Comparison of ENCODE assay signal across 8 cellular contexts in the genomic region with DNA sequence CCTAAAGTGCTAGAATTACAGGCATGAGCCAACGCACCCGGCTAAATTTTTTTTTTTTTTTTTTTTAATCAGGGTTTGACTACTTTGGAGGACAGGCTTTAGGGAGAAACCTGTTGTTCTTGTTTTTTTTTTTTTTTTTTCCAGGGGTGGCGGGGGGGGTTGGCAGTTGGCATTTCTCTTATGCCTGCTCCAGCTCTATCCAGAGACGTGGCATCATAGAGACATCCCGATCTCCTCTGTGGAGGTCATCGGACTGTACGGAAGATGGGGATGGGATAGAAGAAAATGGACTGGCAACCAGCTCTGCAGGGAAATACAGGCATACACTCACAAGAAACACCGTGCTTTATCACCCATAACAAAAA.
DNase-seq lines count a peak whose midpoint lies in the region; ATAC-seq and TF ChIP-seq lines count a peak whose summit lies in the region.

No MANE protein-coding gene starts in this region.

- in situ Hi-C loops in gastrocnemius medialis (cut with MboI; ENCODE audit: low sequenced_read_pairs in 4 of 4), result no loop called here

- H3K4me2 ChIP-seq in DND-41 (ENCODE audit: insufficient read depth, low read length) (peak overlapping the region; percentile 86), fibroblast of lung (ENCODE audit: extremely low read depth, insufficient read depth, low read length) (peak overlapping the region; percentile 83), GM23338 (no peak overlapping the region)

- H3K27ac Mint-ChIP-seq in T-cell (peak overlapping the region; percentile 15 to 52), GM23338 (no peak overlapping the region)

- H3K4me3 Mint-ChIP-seq in T-cell, result peak overlapping the region; percentile 70 to 76 (median 73)
- H3K4me3 Mint-ChIP-seq in GM23338, result no peak overlapping the region

- H3F3A ChIP-seq in GM23338 (replicated peaks; ENCODE audit: low read depth), result no peaks in the 10 kb centered on the region

- no peak for TF ChIP-seq POLR2A in gastrocnemius medialis (IDR thresholded peaks at IDR 0.05)

- peaks cover 40% of the 10 kb centered on the region for H3K4me1 ChIP-seq in DND-41 (ENCODE audit: insufficient read depth, low read length)
- peaks cover 33% of the 10 kb centered on the region for H3K4me1 ChIP-seq in fibroblast of lung (ENCODE audit: control insufficient read depth, extremely low read depth, insufficient read depth, low read length)
- peaks cover 14 to 15% of the 10 kb centered on the region in 2 donors for H3K4me1 ChIP-seq in gastrocnemius medialis
- H3K4me1 ChIP-seq in GM23338 (ENCODE audit: insufficient read depth), result no peaks in the 10 kb centered on the region; the same call in 1 of the 2 replicates

- H3K79me2 ChIP-seq in DND-41 (ENCODE audit: insufficient read depth, low read length), result no peaks in the 10 kb centered on the region
- no peaks in the 10 kb centered on the region for H3K79me2 ChIP-seq in fibroblast of lung (ENCODE audit: control insufficient read depth, insufficient read depth, low read length)
- no peaks in the 10 kb centered on the region for H3K79me2 ChIP-seq in GM23338 (replicated peaks; ENCODE audit: insufficient read depth)

- H3K27ac ChIP-seq in DND-41 (ENCODE audit: low read length), result peak overlapping the region; percentile 85
- peak overlapping the region; percentile 77 for H3K27ac ChIP-seq in fibroblast of lung (ENCODE audit: insufficient read depth, low read length)
- H3K27ac ChIP-seq in gastrocnemius medialis, result peak overlapping the region in 2 of 4 donors; percentile 8 to 35
- H3K27ac ChIP-seq in GM23338 (ENCODE audit: low read depth), result no peak overlapping the region

- peaks cover 0 to 5% (median 5%) of the 10 kb centered on the region in 3 donors for H3K9me3 Mint-ChIP-seq in T-cell
- H3K9me3 Mint-ChIP-seq in GM23338, result no peaks in the 10 kb centered on the region; the same call in 2 of the 3 replicates

- intact Hi-C loops in gastrocnemius medialis (cut with DNase I; ENCODE audit: low total_unique reads), result no loop called here

- no peaks in the 10 kb centered on the region for H3K36me3 Mint-ChIP-seq in T-cell
- peaks cover 3% of the 10 kb centered on the region; the same call in 2 of the 3 replicates for H3K36me3 Mint-ChIP-seq in GM23338 (ENCODE audit: low read depth)

- H3K4me1 Mint-ChIP-seq in T-cell (peaks cover 15 to 25% (median 21%) of the 10 kb centered on the region in 3 donors), GM23338 (peaks cover 16% of the 10 kb centered on the region; the same call in 2 of the 3 replicates)

- H2AFZ ChIP-seq in DND-41 (ENCODE audit: low read depth, low read length) (peak overlapping the region; percentile 50), fibroblast of lung (ENCODE audit: low read length) (no peak overlapping the region), GM23338 (no peak overlapping the region)

- H3K27me3 ChIP-seq in DND-41 (ENCODE audit: insufficient read depth, low read length, poor library complexity) (no peaks in the 10 kb centered on the region), fibroblast of lung (ENCODE audit: control insufficient read depth, insufficient read depth, low read length) (no peaks in the 10 kb centered on the region), gastrocnemius medialis (no peaks in the 10 kb centered on the region), GM23338 (ENCODE audit: insufficient read depth) (no peaks in the 10 kb centered on the region)

- ATAC-seq in DND-41 (ENCODE audit: insufficient read depth, low read depth) (no peak), T-cell (replicated peaks in 1 of 4) (no peak), gastrocnemius medialis (no peak), GM18867 (IDR thresholded peaks at IDR 0.05; ENCODE audit: unreplicated experiment) (no peak), GM23338 (no peak)

- TF ChIP-seq CTCF in DND-41 (IDR thresholded peaks at IDR 0.05; ENCODE audit: borderline replicate concordance, extremely low read depth, low read length, poor library complexity, severe bottlenecking) (no peak), fibroblast of lung (conservative IDR thresholded peaks at IDR 0.05 in 1 of 2, IDR thresholded peaks at IDR 0.05 in 1 of 2; ENCODE audit: low read depth in 1 of 2, low read length in 2 of 2) (no peak), gastrocnemius medialis (IDR thresholded peaks at IDR 0.05 in 4 of 5, conservative IDR thresholded peaks at IDR 0.05 in 1 of 5) (no peak), GM23338 (conservative IDR thresholded peaks at IDR 0.05; ENCODE audit: low read depth in 2 of 2) (no peak)

- H3K9ac ChIP-seq in DND-41 (ENCODE audit: low read depth, low read length) (peak overlapping the region; percentile 43), fibroblast of lung (ENCODE audit: insufficient read depth, low read length) (no peak overlapping the region)

- POLR2A ChIA-PET in T-cell (lab: Charles Lee), result no interaction called here

- H3K4me3 ChIP-seq in DND-41 (ENCODE audit: low read depth in 1 of 2, low read length in 2 of 2) (peak overlapping the region; percentile 6 to 55; a peak in 3 of 4 replicates), fibroblast of lung (replicated peaks in 1 of 4; ENCODE audit: control extremely low read depth in 1 of 4, insufficient read depth in 1 of 4, low read depth in 3 of 4, low read length in 4 of 4) (peak overlapping the region in 2 of 4 experiments; percentile 41 to 46), gastrocnemius medialis (peak overlapping the region; percentile 33 to 57 (median 44)), GM23338 (no peak overlapping the region)

- DNase-seq in DND-41, result no peak
- no peak for DNase-seq in T-cell
- no peak for DNase-seq in fibroblast of lung (ENCODE audit: low read depth in 2 of 2)
- DNase-seq in gastrocnemius medialis, result no peak
- DNase-seq in GM23338 (ENCODE audit: low spot score), result no peak
- DNase-seq in NCI-H2196 (lab: John Stamatoyannopoulos, UW; ENCODE audit: unreplicated experiment), result no peak
- DNase-seq in HCEC 1CT, result no peak

- H3K27me3 Mint-ChIP-seq in T-cell, result peaks cover 0 to 8% of the 10 kb centered on the region in 2 donors
- peaks cover 3% of the 10 kb centered on the region for H3K27me3 Mint-ChIP-seq in GM23338 (ENCODE audit: insufficient read depth, low read depth, poor library complexity)

- H3K36me3 ChIP-seq in DND-41 (ENCODE audit: insufficient read depth, low read length), result no peaks in the 10 kb centered on the region
- no peaks in the 10 kb centered on the region for H3K36me3 ChIP-seq in fibroblast of lung (ENCODE audit: control insufficient read depth, insufficient read depth, low read length)
- no peaks in the 10 kb centered on the region for H3K36me3 ChIP-seq in gastrocnemius medialis
- no peaks in the 10 kb centered on the region for H3K36me3 ChIP-seq in GM23338 (ENCODE audit: insufficient read depth)

- H4K20me1 ChIP-seq in DND-41 (ENCODE audit: insufficient read depth, low read length) (no peaks in the 10 kb centered on the region), fibroblast of lung (ENCODE audit: control insufficient read depth, extremely low read depth, insufficient read depth, low read length) (no peaks in the 10 kb centered on the region), GM23338 (replicated peaks; ENCODE audit: insufficient read depth) (no peaks in the 10 kb centered on the region)

- H3K9me3 ChIP-seq in DND-41 (ENCODE audit: insufficient read depth, low read length, severe bottlenecking) (peaks cover 3% of the 10 kb centered on the region), fibroblast of lung (ENCODE audit: control insufficient read depth, insufficient read depth, low read depth, low read length) (no peaks in the 10 kb centered on the region), gastrocnemius medialis (no peaks in the 10 kb centered on the region)

- 0 out of 2 replicates have a peak, but pooled peaks cover 3% of the 10 kb centered on the region for H3K9me2 ChIP-seq in GM23338 (ENCODE audit: insufficient read depth)

- CTCF ChIA-PET in T-cell (lab: Charles Lee), result interaction anchor here in 1 of 2 donors (0.6 to 0.7 kb wide), 2 partner anchors 28 to 1460 kb away, joined by 3 to 5 read pairs; no protein-coding TSS in a partner anchor

TF ChIP-seq in GM23338, 12 proteins besides CTCF, POLR2A, EP300 and RAD21 (continues in another document):
- TF ChIP-seq, protein P1, sequence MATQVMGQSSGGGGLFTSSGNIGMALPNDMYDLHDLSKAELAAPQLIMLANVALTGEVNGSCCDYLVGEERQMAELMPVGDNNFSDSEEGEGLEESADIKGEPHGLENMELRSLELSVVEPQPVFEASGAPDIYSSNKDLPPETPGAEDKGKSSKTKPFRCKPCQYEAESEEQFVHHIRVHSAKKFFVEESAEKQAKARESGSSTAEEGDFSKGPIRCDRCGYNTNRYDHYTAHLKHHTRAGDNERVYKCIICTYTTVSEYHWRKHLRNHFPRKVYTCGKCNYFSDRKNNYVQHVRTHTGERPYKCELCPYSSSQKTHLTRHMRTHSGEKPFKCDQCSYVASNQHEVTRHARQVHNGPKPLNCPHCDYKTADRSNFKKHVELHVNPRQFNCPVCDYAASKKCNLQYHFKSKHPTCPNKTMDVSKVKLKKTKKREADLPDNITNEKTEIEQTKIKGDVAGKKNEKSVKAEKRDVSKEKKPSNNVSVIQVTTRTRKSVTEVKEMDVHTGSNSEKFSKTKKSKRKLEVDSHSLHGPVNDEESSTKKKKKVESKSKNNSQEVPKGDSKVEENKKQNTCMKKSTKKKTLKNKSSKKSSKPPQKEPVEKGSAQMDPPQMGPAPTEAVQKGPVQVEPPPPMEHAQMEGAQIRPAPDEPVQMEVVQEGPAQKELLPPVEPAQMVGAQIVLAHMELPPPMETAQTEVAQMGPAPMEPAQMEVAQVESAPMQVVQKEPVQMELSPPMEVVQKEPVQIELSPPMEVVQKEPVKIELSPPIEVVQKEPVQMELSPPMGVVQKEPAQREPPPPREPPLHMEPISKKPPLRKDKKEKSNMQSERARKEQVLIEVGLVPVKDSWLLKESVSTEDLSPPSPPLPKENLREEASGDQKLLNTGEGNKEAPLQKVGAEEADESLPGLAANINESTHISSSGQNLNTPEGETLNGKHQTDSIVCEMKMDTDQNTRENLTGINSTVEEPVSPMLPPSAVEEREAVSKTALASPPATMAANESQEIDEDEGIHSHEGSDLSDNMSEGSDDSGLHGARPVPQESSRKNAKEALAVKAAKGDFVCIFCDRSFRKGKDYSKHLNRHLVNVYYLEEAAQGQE (IDR thresholded peaks at IDR 0.05; ENCODE audit: unreplicated experiment), result no peak
- TF ChIP-seq STAT1 (IDR thresholded peaks at IDR 0.05; ENCODE audit: unreplicated experiment), result no peak
- no peak for TF ChIP-seq NANOG (IDR thresholded peaks at IDR 0.05; ENCODE audit: borderline replicate concordance)
- no peak for TF ChIP-seq CREB1 (CRISPR knock-in tag; IDR thresholded peaks at IDR 0.05; ENCODE audit: low read depth)
- TF ChIP-seq, protein P2, sequence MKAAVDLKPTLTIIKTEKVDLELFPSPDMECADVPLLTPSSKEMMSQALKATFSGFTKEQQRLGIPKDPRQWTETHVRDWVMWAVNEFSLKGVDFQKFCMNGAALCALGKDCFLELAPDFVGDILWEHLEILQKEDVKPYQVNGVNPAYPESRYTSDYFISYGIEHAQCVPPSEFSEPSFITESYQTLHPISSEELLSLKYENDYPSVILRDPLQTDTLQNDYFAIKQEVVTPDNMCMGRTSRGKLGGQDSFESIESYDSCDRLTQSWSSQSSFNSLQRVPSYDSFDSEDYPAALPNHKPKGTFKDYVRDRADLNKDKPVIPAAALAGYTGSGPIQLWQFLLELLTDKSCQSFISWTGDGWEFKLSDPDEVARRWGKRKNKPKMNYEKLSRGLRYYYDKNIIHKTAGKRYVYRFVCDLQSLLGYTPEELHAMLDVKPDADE (IDR thresholded peaks at IDR 0.05), result no peak
- TF ChIP-seq POLR2AphosphoS5 (IDR thresholded peaks at IDR 0.05; ENCODE audit: low read depth), result no peak
